ENCODE assay signal across 13 cellular contexts in genomic region chr12:120006248-120006975, GRCh38. TPM values are rescaled to one million over a fixed set of nuclear protein-coding genes. Genes with fewer than 3 reads are reported as not detected.
A peak's percentile ranks its signal among the peaks of the same experiment; 100 is the strongest.
DNase-seq lines count a peak whose midpoint lies in the region; ATAC-seq and TF ChIP-seq lines count a peak whose summit lies in the region.
"Had no signal": no experiment of that assay in that cellular context is flagged by ENCODE, and none has a peak within 500 bp of the region (broad histone marks: within the 10 kb centered on the region; RNA-seq: fewer than 3 reads in every experiment).

No MANE protein-coding gene starts in this region.

- no peaks in the 10 kb centered on the region for H3K27me3 Mint-ChIP-seq in activated CD8-positive, alpha-beta T cell treated with anti-CD3 and anti-CD28 coated beads for 36 hours
- H3K27me3 Mint-ChIP-seq in osteocyte (ENCODE audit: unreplicated experiment) = peaks cover 10% of the 10 kb centered on the region
- H3K27me3 Mint-ChIP-seq: activated B cell treated with CpG ODN at 0.5 μM for 24 hours had no signal

- no peaks in the 10 kb centered on the region for H3K9me3 Mint-ChIP-seq in activated CD8-positive, alpha-beta T cell treated with anti-CD3 and anti-CD28 coated beads for 36 hours
- no peaks in the 10 kb centered on the region for H3K9me3 Mint-ChIP-seq in osteocyte (ENCODE audit: unreplicated experiment)
- H3K9me3 Mint-ChIP-seq: activated B cell treated with CpG ODN at 0.5 μM for 24 hours had no signal

- H3K27ac Mint-ChIP-seq in activated CD8-positive, alpha-beta T cell treated with anti-CD3 and anti-CD28 coated beads for 36 hours = peak overlapping the region; percentile 98
- H3K27ac Mint-ChIP-seq in osteocyte (ENCODE audit: unreplicated experiment) = no peak overlapping the region

- CTCF ChIA-PET in activated CD8-positive, alpha-beta T cell treated with anti-CD3 and anti-CD28 coated beads for 36 hours (lab: Charles Lee) = interaction anchor here (1.1 to 2.8 kb wide), 7 partner anchors 9 to 113 kb away, joined by 3 to 25 read pairs (median 5); partner anchors contain the start of gene BICDL1

- H3K36me3 Mint-ChIP-seq in activated CD8-positive, alpha-beta T cell treated with anti-CD3 and anti-CD28 coated beads for 36 hours (ENCODE audit: low read depth) = peaks cover 81% of the 10 kb centered on the region
- H3K36me3 Mint-ChIP-seq in osteocyte (ENCODE audit: unreplicated experiment) = no peaks in the 10 kb centered on the region

- peak; percentile 41 for DNase-seq in stimulated activated CD4-positive, alpha-beta T cell treated with anti-CD3 and anti-CD28 coated beads, Interleukin-4, amount 100 ng/mL, for 24 hours
- DNase-seq in stimulated activated CD4-positive, alpha-beta T cell treated with anti-CD3 and anti-CD28 coated beads, Interleukin-12 subunit alpha, Interleukin-12 subunit beta, amount 100 ng/mL, for 4 hours = no peak
- DNase-seq in activated CD8-positive, alpha-beta T cell treated with anti-CD3 and anti-CD28 coated beads for 36 hours = peak; percentile 65
- DNase-seq in islet precursor cell (peak; percentile 78), osteocyte (ENCODE audit: extremely low spot score, unreplicated experiment) (no peak), NCI-H2171 treated with DMSO at 0.1 percent for 48 hours (lab: John Stamatoyannopoulos, UW) (no peak), OCI-M1 (lab: John Stamatoyannopoulos, UW) (no peak)
- DNase-seq: activated B cell treated with CpG ODN at 0.5 μM for 24 hours, BE2C, DMS79 treated with DMSO at 0.1 percent for 48 hours, NCI-H2171, upper lobe of right lung had no signal

- H3K4me3 Mint-ChIP-seq in activated CD8-positive, alpha-beta T cell treated with anti-CD3 and anti-CD28 coated beads for 36 hours = peak overlapping the region; percentile 52
- H3K4me3 Mint-ChIP-seq in osteocyte (ENCODE audit: unreplicated experiment) = no peak overlapping the region
- H3K4me3 Mint-ChIP-seq: activated B cell treated with CpG ODN at 0.5 μM for 24 hours had no signal

- intact Hi-C loops in activated CD8-positive, alpha-beta T cell treated with anti-CD3 and anti-CD28 coated beads for 36 hours (cut with micrococcal nuclease) = no loop called here

- no peak for TF ChIP-seq CTCF in activated CD8-positive, alpha-beta T cell treated with anti-CD3 and anti-CD28 coated beads for 36 hours (IDR thresholded peaks at IDR 0.05)
- TF ChIP-seq CTCF in osteocyte (IDR thresholded peaks at IDR 0.05) = no peak

- ATAC-seq in activated CD8-positive, alpha-beta T cell treated with anti-CD3 and anti-CD28 coated beads for 36 hours = peak; percentile 66
- no peak for ATAC-seq in GM19397 (IDR thresholded peaks at IDR 0.05; ENCODE audit: unreplicated experiment)
- ATAC-seq: upper lobe of right lung had no signal

- H3K4me1 Mint-ChIP-seq in activated CD8-positive, alpha-beta T cell treated with anti-CD3 and anti-CD28 coated beads for 36 hours (ENCODE audit: low read depth) = peaks cover 77% of the 10 kb centered on the region
- H3K4me1 Mint-ChIP-seq in osteocyte (ENCODE audit: unreplicated experiment) = no peaks in the 10 kb centered on the region

- POLR2A ChIA-PET in activated CD8-positive, alpha-beta T cell treated with anti-CD3 and anti-CD28 coated beads for 36 hours (lab: Charles Lee) = interaction anchor here (0.9 to 11.4 kb wide), 19 partner anchors 9 to 285 kb away, joined by 3 to 131 read pairs (median 4); partner anchors contain the start of genes BICDL1, RAB35 and RNU4-2

RNA-seq across cellular contexts. Expression of gene BICDL1, which starts 17.4 kb away (rescaled TPM):
- total RNA-seq in activated CD8-positive, alpha-beta T cell treated with anti-CD3 and anti-CD28 coated beads for 36 hours = 100 to 1,000 TPM; 103 to 107 TPM
- total RNA-seq in osteocyte = not detected in 2 replicates

Comparison
In these comparisons a context has a peak if more than half of its experiments do, and no peak if none do; other contexts are left out.
1. DNase-seq: peak in stimulated activated CD4-positive, alpha-beta T cell treated with anti-CD3 and anti-CD28 coated beads, Interleukin-4, amount 100 ng/mL, for 24 hours (single experiment), activated CD8-positive, alpha-beta T cell treated with anti-CD3 and anti-CD28 coated beads for 36 hours (single experiment) and islet precursor cell (single experiment); none in stimulated activated CD4-positive, alpha-beta T cell treated with anti-CD3 and anti-CD28 coated beads, Interleukin-12 subunit alpha, Interleukin-12 subunit beta, amount 100 ng/mL, for 4 hours (single experiment), osteocyte (single experiment), NCI-H2171 treated with DMSO at 0.1 percent for 48 hours (single experiment) and OCI-M1 (single experiment).
2. RNA of gene BICDL1, which starts 17.4 kb away (total RNA-seq): 103 to 107 TPM in activated CD8-positive, alpha-beta T cell treated with anti-CD3 and anti-CD28 coated beads for 36 hours; not detected in osteocyte; every median in the first group is over 100 times any median in the second.